Comparison of ENCODE assay signal across 2 cellular contexts in genomic region chr10:3047622-3047995, GRCh38.
TF ChIP-seq lines count a peak whose summit lies in the region.

No MANE protein-coding gene starts in this region.

TF ChIP-seq in IMR-90, 13 proteins besides CTCF, POLR2A, EP300 and RAD21:
- TF ChIP-seq BHLHE40 (IDR thresholded peaks at IDR 0.05; ENCODE audit: low read depth, low read length) (no peak), NFE2L2 (IDR thresholded peaks at IDR 0.05; ENCODE audit: low read depth, low read length) (no peak), SMC3 (IDR thresholded peaks at IDR 0.05; ENCODE audit: low read depth, low read length) (no peak), RFX5 (IDR thresholded peaks at IDR 0.05; ENCODE audit: low read depth, low read length) (no peak), CHD1 (IDR thresholded peaks at IDR 0.05; ENCODE audit: low read depth, low read length) (no peak), CEBPB (IDR thresholded peaks at IDR 0.05; ENCODE audit: low read depth, low read length) (no peak)

TF ChIP-seq in endothelial cell of umbilical vein, 7 proteins besides CTCF, POLR2A, EP300 and RAD21:
- TF ChIP-seq JUN (IDR thresholded peaks at IDR 0.05; ENCODE audit: borderline replicate concordance, insufficient read depth, insufficient read length, low read depth): no peak
- TF ChIP-seq FOS (IDR thresholded peaks at IDR 0.05; ENCODE audit: borderline replicate concordance, insufficient read depth, low read length): no peak
- TF ChIP-seq MAX (IDR thresholded peaks at IDR 0.05; ENCODE audit: insufficient read depth, insufficient read length): no peak
